7 cellular contexts compared by ENCODE assay signal in the genomic region with DNA sequence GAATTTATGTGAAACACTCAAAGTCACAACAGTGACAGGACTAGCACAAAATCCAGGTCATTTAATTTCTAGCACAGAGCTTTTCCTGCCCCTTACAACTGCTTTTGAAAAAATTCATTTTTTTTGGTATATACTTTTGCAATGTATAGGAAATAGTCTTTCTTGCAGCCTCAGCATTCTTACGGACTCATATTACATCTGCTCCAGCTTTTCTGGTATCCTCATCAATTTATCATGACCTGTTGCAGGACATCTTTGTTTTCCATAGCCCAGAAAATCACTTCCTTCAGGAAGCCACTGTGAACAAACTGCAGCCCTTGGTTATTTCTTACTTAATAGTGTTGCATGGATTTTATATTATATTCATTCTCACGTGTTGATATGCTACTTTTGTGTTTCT.
"Had no signal": no experiment of that assay in that cellular context is flagged by ENCODE, and none has a peak within 500 bp of the region (broad histone marks: within the 10 kb centered on the region; RNA-seq: fewer than 3 reads in every experiment).

No MANE protein-coding gene starts in this region.

- H3K4me2 ChIP-seq: GM23338 had no signal

- ATAC-seq: GM23338 had no signal

- H2AFZ ChIP-seq: GM23338 had no signal

- FAIRE-seq: H1, H54, HTR-8/SVneo had no signal

- DNase-seq: H9, HCEC 1CT, KG1 had no signal

- H3K4me3 ChIP-seq: GM23338 had no signal
